In genomic region chr12:114334395-114334794, GRCh38 we compare ENCODE assay signal across 8 cellular contexts.
"Had no signal": no experiment of that assay in that cellular context is flagged by ENCODE, and none has a peak within 500 bp of the region (broad histone marks: within the 10 kb centered on the region; RNA-seq: fewer than 3 reads in every experiment).

No MANE protein-coding gene starts in this region.

- H3K4me3 ChIP-seq: GM12878 had no signal

- DNase-seq: GDM1, GF-D8 had no signal

- FAIRE-seq: G401.6, GM12878, GM12891, GM12892, GM18507, GM19239 had no signal

- ATAC-seq: GM12878 had no signal
